Comparison of ENCODE assay signal across 17 cellular contexts in the genomic region with DNA sequence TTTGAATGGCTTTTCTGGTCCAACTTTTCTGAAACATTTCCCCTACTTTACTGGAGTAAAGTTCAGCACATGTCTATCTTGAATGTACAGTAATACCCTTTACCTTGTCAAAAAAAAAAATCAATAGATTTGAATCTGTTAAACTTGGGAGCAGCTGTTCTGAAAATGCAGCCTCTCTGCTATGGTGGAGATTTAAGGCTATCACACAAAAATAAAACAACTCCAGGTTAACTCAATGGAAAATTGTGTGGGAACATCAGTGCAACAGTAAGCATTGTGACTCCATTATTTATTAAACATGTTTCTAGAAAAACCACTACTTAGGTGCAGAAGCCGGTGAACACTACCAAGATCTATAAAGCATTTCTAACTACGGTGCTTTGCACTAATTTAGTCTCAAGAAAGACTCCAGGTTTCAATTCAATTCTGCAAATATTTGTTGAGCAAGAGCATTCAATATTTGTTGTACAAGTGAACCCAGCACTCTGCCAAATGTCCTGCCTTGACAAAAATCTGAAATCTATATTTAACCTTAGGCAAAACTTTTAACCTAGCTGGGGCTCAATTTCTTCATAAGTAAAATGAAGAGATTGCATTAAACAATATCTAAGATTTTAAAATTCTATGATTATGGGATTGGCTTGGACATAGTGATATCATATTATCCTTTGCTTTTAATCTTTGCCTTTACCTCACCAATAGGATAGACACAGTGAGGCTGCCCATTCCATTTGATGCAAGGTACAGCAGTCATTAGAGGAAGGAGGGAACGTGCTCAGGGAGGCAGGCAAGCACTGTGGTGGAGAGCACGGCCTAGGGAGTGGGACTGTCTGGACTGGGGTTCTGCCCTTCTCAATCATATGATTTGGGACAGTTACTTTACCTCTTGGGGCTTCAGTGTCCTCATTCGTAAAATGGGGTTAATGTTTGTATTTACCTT.
"Had no signal": no experiment of that assay in that cellular context is flagged by ENCODE, and none has a peak within 500 bp of the region (broad histone marks: within the 10 kb centered on the region; RNA-seq: fewer than 3 reads in every experiment).

No MANE protein-coding gene starts in this region.

- H3K36me3 ChIP-seq: esophagus muscularis mucosa, gastroesophageal sphincter had no signal

- H3K9me3 ChIP-seq: esophagus muscularis mucosa, gastroesophageal sphincter had no signal

- H3K36me3 Mint-ChIP-seq: naive B cell had no signal

- H3K27me3 ChIP-seq: dorsolateral prefrontal cortex, esophagus muscularis mucosa, gastroesophageal sphincter had no signal

- H3K27ac ChIP-seq: dorsolateral prefrontal cortex, epithelial cell of prostate, esophagus muscularis mucosa, gastroesophageal sphincter had no signal

- DNase-seq: cortex of kidney; dorsolateral prefrontal cortex; effector CD8-positive, alpha-beta T cell; kidney; left cardiac atrium; left ventricle myocardium superior; mesendoderm; naive B cell; posterior cingulate gyrus; small intestine; stimulated activated CD4-positive, alpha-beta T cell treated with anti-CD3 and anti-CD28 coated beads, Interleukin-12 subunit alpha, Interleukin-12 subunit beta, amount 100 ng/mL, for 4 hours; stimulated activated naive CD4-positive, alpha-beta T cell treated with Interleukin-2 at 50 U/mL for 16 hours; trophoblast cell had no signal

- H3K4me3 Mint-ChIP-seq: naive B cell, nephron had no signal

- H3K27me3 Mint-ChIP-seq: naive B cell had no signal

- H3K4me3 ChIP-seq: dorsolateral prefrontal cortex, esophagus muscularis mucosa, gastroesophageal sphincter had no signal

- H3K4me1 Mint-ChIP-seq: naive B cell, nephron had no signal

- ATAC-seq: gastroesophageal sphincter, left cardiac atrium, left ventricle myocardium superior had no signal

- H3K27ac Mint-ChIP-seq: naive B cell, nephron had no signal
